In the genomic region with DNA sequence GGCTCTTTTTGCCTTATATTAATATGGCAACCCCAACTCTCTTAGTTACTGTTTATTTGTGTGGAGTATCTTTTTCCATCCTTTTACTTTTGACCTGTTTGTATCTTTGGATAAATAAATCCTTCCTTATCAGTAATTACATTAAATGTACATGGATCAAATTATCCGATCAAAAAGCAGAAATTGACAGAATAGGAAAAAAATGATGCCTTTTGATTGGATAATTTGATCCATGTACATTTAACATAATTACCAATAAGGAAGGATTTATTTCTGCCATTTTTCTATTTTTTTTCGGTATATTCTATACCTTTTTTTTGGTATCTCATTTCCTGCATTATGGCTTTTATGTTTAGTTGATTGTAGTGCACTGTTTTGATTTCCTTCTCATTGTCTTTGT, we compare ENCODE assay signal across 18 cellular contexts. TPM values are rescaled to one million over a fixed set of nuclear protein-coding genes. Genes with fewer than 3 reads are reported as not detected.
DNase-seq lines count a peak whose midpoint lies in the region; ATAC-seq, FAIRE-seq and TF ChIP-seq lines count a peak whose summit lies in the region.
"Had no signal": no experiment of that assay in that cellular context is flagged by ENCODE, and none has a peak within 500 bp of the region (broad histone marks: within the 10 kb centered on the region; RNA-seq: fewer than 3 reads in every experiment).

No MANE protein-coding gene starts in this region.

- H3K9me3 ChIP-seq in adipocyte (ENCODE audit: control insufficient read depth, low read length) (peaks cover 30% of the 10 kb centered on the region), K562 (replicated peaks; ENCODE audit: control insufficient read depth, insufficient read depth, low read depth, low read length) (no peaks in the 10 kb centered on the region)

- peaks cover 3% of the 10 kb centered on the region; the same call in 1 of the 3 replicates for H3K79me2 ChIP-seq in K562 (ENCODE audit: control insufficient read depth, insufficient read depth, low read length)

- FAIRE-seq in K562 (lab: Jason Lieb, UNC) (no peak), islet of Langerhans (lab: Jason Lieb, UNC) (peak; percentile 88)
- FAIRE-seq: GM12891 had no signal

- CTCF ChIA-PET in K562 (lab: Yijun Ruan, JAX; ENCODE audit: low intra/inter-chr PET ratio): no interaction called here

- peak overlapping the region; percentile 44 for H3K4me3 ChIP-seq in adipocyte (ENCODE audit: low read length)
- H3K4me3 ChIP-seq in K562: no peak overlapping the region
- H3K4me3 ChIP-seq: GM23338 had no signal

- in situ Hi-C loops in K562 (cut with MboI): no loop called here

- no peak overlapping the region for H3K9ac ChIP-seq in adipocyte (ENCODE audit: low read length)
- no peak overlapping the region for H3K9ac ChIP-seq in K562 (ENCODE audit: insufficient read depth in 1 of 2, low read depth in 2 of 2, low read length in 2 of 2)

- POLR2A ChIA-PET in K562 (lab: Yijun Ruan, JAX): no interaction called here

- no peaks in the 10 kb centered on the region for H3K4me1 ChIP-seq in adipocyte (ENCODE audit: control insufficient read depth, insufficient read depth, low read length)
- no peaks in the 10 kb centered on the region for H3K4me1 ChIP-seq in K562 (replicated peaks in 1 of 2; ENCODE audit: control insufficient read depth in 2 of 2, insufficient read depth in 2 of 2, low read length in 2 of 2)

- no peaks in the 10 kb centered on the region for H3K27me3 ChIP-seq in adipocyte (replicated peaks; ENCODE audit: control insufficient read depth, insufficient read depth, low read length)
- H3K27me3 ChIP-seq in K562 (ENCODE audit: control insufficient read depth in 2 of 2, insufficient read depth in 2 of 2, low read length in 2 of 2): no peaks in the 10 kb centered on the region

- H3K9me1 ChIP-seq in K562 (ENCODE audit: control insufficient read depth, insufficient read depth, low read length): no peaks in the 10 kb centered on the region

- H3K4me2 ChIP-seq in K562 (ENCODE audit: insufficient read depth, low read length): no peak overlapping the region

- no peak for TF ChIP-seq CTCF in K562 (IDR thresholded peaks at IDR 0.05 in 2 of 3, conservative IDR thresholded peaks at IDR 0.05 in 1 of 3; ENCODE audit: insufficient read depth in 2 of 3, low read depth in 1 of 3, low read length in 3 of 3)

- no peak for TF ChIP-seq POLR2A in K562 (conservative IDR thresholded peaks at IDR 0.05)

- TF ChIP-seq EP300 in K562 (IDR thresholded peaks at IDR 0.05; ENCODE audit: low read length): no peak

- DNase-seq in adipocyte (ENCODE audit: low read depth) (no peak), K562 (ENCODE audit: extremely low read depth in 1 of 4, low spot score in 3 of 4) (no peak)
- DNase-seq: C1 segment of cervical spinal cord; Calu3; CD4-positive, alpha-beta memory T cell; COR-L47; DMS53; DMS79 treated with DMSO at 0.1 percent for 48 hours; GF-D8; H9; HFFc6 had no signal

- H3K27ac ChIP-seq in K562 (ENCODE audit: extremely low read depth, low read depth, low read length): no peak overlapping the region

- BruUV-seq in K562 (replicated peaks; lab: Mats Ljungman, UMichigan): no TSS peak

- no peak for ATAC-seq in K562
- no peak for ATAC-seq in HG03378 (IDR thresholded peaks at IDR 0.05; ENCODE audit: unreplicated experiment)
- no peak for ATAC-seq in HG03342 (IDR thresholded peaks at IDR 0.05; ENCODE audit: unreplicated experiment)
- no peak for ATAC-seq in HG03354 (IDR thresholded peaks at IDR 0.05; ENCODE audit: poor library complexity, severe bottlenecking, unreplicated experiment)
- ATAC-seq: GM23338, HCT116 had no signal

- no peak for TF ChIP-seq RAD21 in K562 (CRISPR knock-in tag; conservative IDR thresholded peaks at IDR 0.05 in 1 of 2, IDR thresholded peaks at IDR 0.05 in 1 of 2)

- intact Hi-C loops in K562 (cut with micrococcal nuclease): no loop called here

- H3K36me3 ChIP-seq in adipocyte (ENCODE audit: control insufficient read depth, insufficient read depth, low read length, severe bottlenecking): peaks cover 81% of the 10 kb centered on the region
- peaks cover 10% of the 10 kb centered on the region; the same call in 2 of the 3 replicates for H3K36me3 ChIP-seq in K562 (ENCODE audit: control insufficient read depth, insufficient read depth, low read length)

- no peaks in the 10 kb centered on the region for H4K20me1 ChIP-seq in K562 (replicated peaks; ENCODE audit: control insufficient read depth, insufficient read depth, low read length)

- H2AFZ ChIP-seq in K562 (ENCODE audit: low read depth, low read length): no peak overlapping the region
- H2AFZ ChIP-seq: GM23338 had no signal

- 82% methylated on average over 2 of the region's 2 CpGs for WGBS in K562 (ENCODE audit: insufficient coverage, low coverage, missing lambda C conversion rate)

TF ChIP-seq in K562, 482 proteins besides CTCF, POLR2A, EP300 and RAD21:
- TF ChIP-seq HBP1 (CRISPR knock-in tag; IDR thresholded peaks at IDR 0.05) (no peak), SP2 (IDR thresholded peaks at IDR 0.05; ENCODE audit: extremely low read depth, low read depth, low read length, poor library complexity, severe bottlenecking) (no peak), WHSC1 (IDR thresholded peaks at IDR 0.05; ENCODE audit: low read length) (no peak), ZNF354B (CRISPR knock-in tag; IDR thresholded peaks at IDR 0.05) (peak; percentile 41; the same call in 1 of the 2 replicates), ZNF507 (tag; conservative IDR thresholded peaks at IDR 0.05) (peak; percentile 97), LARP7 (IDR thresholded peaks at IDR 0.05) (no peak), RBM25 (IDR thresholded peaks at IDR 0.05; ENCODE audit: low read depth, low read length, severe bottlenecking) (peak; percentile 23)

RNA-seq across cellular contexts. Expression of gene ZMYM2, which starts 57.2 kb away (rescaled TPM):
- total RNA-seq in K562 (2011; cell fraction: chromatin; rRNA removed; ENCODE audit: low replicate concordance): 57.2 and 213 TPM in 2 replicates
- 22.0 and 33.7 TPM in 2 replicates for total RNA-seq in K562 (2011; cell fraction: nucleolus; rRNA removed)
- total RNA-seq in K562 (2011; cell fraction: nucleoplasm; rRNA removed): 68.9 and 81.1 TPM in 2 replicates
- total RNA-seq in K562 (2014; rRNA removed): 15.3 and 16.8 TPM in 2 replicates
- 41.2 and 41.8 TPM in 2 replicates for total RNA-seq in K562 (2014; rRNA removed; fragmentation: Illumina TruSeq; extraction: Trizol)
- total RNA-seq in K562 (2015; rRNA removed; fragmentation: Illumina TruSeq; extraction: Trizol): 34.2 and 38.2 TPM in 2 replicates
- total RNA-seq in K562 (2021): 26.0 and 26.8 TPM in 2 replicates
- polyA plus RNA-seq in K562 (2011; rRNA removed): 34.0 and 48.8 TPM in 2 replicates
- polyA plus RNA-seq in K562 (2011; cell fraction: cytosol; rRNA removed): 4.8 and 12.3 TPM in 2 replicates
- polyA plus RNA-seq in K562 (2011; cell fraction: nucleus; rRNA removed): 27.1 and 49.7 TPM in 2 replicates
- 16.3 and 17.7 TPM in 2 replicates for polyA plus RNA-seq in K562 (2012)
- 26.8 and 32.1 TPM in 2 replicates for polyA plus RNA-seq in K562 (2014; fragmentation: Illumina TruSeq; extraction: Trizol)
- polyA plus RNA-seq in K562 (2014; fragmentation: Nextera tagmentation; extraction: Ambion mirVana): 1 to 10 TPM; 5.0 to 8.8 TPM
- 16.4 and 19.3 TPM in 2 replicates for polyA plus RNA-seq in K562 (2014; rRNA removed)
- 72.8 and 89.2 TPM in 2 replicates for polyA minus RNA-seq in K562 (2011; rRNA and poly(A)+ RNA removed)
- 18.1 and 18.4 TPM in 2 replicates for polyA minus RNA-seq in K562 (2011; cell fraction: cytosol; rRNA and poly(A)+ RNA removed)
- polyA minus RNA-seq in K562 (2011; cell fraction: nucleus; rRNA and poly(A)+ RNA removed): 34.2 and 60.9 TPM in 2 replicates
